In genomic region chr3:105719791-105720190, GRCh38 we compare ENCODE assay signal across 23 cellular contexts.
"Had no signal": no experiment of that assay in that cellular context is flagged by ENCODE, and none has a peak within 500 bp of the region (broad histone marks: within the 10 kb centered on the region; RNA-seq: fewer than 3 reads in every experiment).

No MANE protein-coding gene starts in this region.

- H3K4me1 ChIP-seq: neural progenitor cell, tibial nerve had no signal

- H3K27ac Mint-ChIP-seq: activated CD8-positive, alpha-beta memory T cell treated with anti-CD3 and anti-CD28 coated beads, Interleukin-2, amount 10 ng/mL, durations not matched to agents 7 days and 5 days; activated CD8-positive, alpha-beta T cell treated with anti-CD3 and anti-CD28 coated beads, Interleukin-2, amount 10 ng/mL, durations not matched to agents 7 days and 5 days; activated naive CD4-positive, alpha-beta T cell treated with anti-CD3 and anti-CD28 coated beads, Interleukin-2, amount 50 U/mL, for 72 hours; immature natural killer cell; neural progenitor cell; WTC11 had no signal

- H3K9me3 Mint-ChIP-seq: activated naive CD4-positive, alpha-beta T cell treated with anti-CD3 and anti-CD28 coated beads, Interleukin-2, amount 50 U/mL, for 72 hours; immature natural killer cell; natural killer cell; neural progenitor cell; WTC11 had no signal

- ATAC-seq: activated CD8-positive, alpha-beta memory T cell treated with anti-CD3 and anti-CD28 coated beads, Interleukin-2, amount 10 ng/mL, durations not matched to agents 7 days and 5 days; activated CD8-positive, alpha-beta T cell treated with anti-CD3 and anti-CD28 coated beads, Interleukin-2, amount 10 ng/mL, durations not matched to agents 7 days and 5 days; heart left ventricle; natural killer cell; right cardiac atrium; WTC11 had no signal

- H3K4me3 ChIP-seq: heart left ventricle, neural progenitor cell, tibial nerve had no signal

- DNase-seq: activated CD4-positive, alpha-beta T cell treated with anti-CD3 and anti-CD28 coated beads for 1 hour; activated CD8-positive, alpha-beta memory T cell treated with anti-CD3 and anti-CD28 coated beads, Interleukin-2, amount 10 ng/mL, durations not matched to agents 7 days and 5 days; activated CD8-positive, alpha-beta T cell treated with anti-CD3 and anti-CD28 coated beads, Interleukin-2, amount 10 ng/mL, durations not matched to agents 7 days and 5 days; activated naive CD4-positive, alpha-beta T cell; activated T-cell treated with anti-CD3 and anti-CD28 coated beads, Interleukin-2, amount 50 U/mL, for 48 hours; dermis blood vessel endothelial cell; effector CD8-positive, alpha-beta T cell; erythroblast; heart left ventricle; hypothalamus; immature natural killer cell; mesendoderm; natural killer cell; occipital lobe; right cardiac atrium; stimulated activated CD4-positive, alpha-beta T cell treated with anti-CD3 and anti-CD28 coated beads, Interleukin-15, amount 100 ng/mL, for 24 hours; stimulated activated CD4-positive, alpha-beta T cell treated with anti-CD3 and anti-CD28 coated beads, Interleukin-2, amount 100 ng/mL, for 24 hours; stimulated activated naive CD4-positive, alpha-beta T cell; T-helper 2 cell had no signal

- H3K27me3 ChIP-seq: heart left ventricle, neural progenitor cell, tibial nerve had no signal

- H3K4me3 Mint-ChIP-seq: activated CD8-positive, alpha-beta memory T cell treated with anti-CD3 and anti-CD28 coated beads, Interleukin-2, amount 10 ng/mL, durations not matched to agents 7 days and 5 days; activated CD8-positive, alpha-beta T cell treated with anti-CD3 and anti-CD28 coated beads, Interleukin-2, amount 10 ng/mL, durations not matched to agents 7 days and 5 days; immature natural killer cell; natural killer cell; neural progenitor cell; WTC11 had no signal

- H3K36me3 Mint-ChIP-seq: natural killer cell had no signal

- H3K9me3 ChIP-seq: heart left ventricle, tibial nerve had no signal

- H3K27me3 Mint-ChIP-seq: activated CD8-positive, alpha-beta memory T cell treated with anti-CD3 and anti-CD28 coated beads, Interleukin-2, amount 10 ng/mL, durations not matched to agents 7 days and 5 days had no signal

- H3K27ac ChIP-seq: heart left ventricle, neural progenitor cell, tibial nerve had no signal
